In genomic region chr3:18232317-18232716, GRCh38 we compare ENCODE assay signal across 28 cellular contexts.
DNase-seq lines count a peak whose midpoint lies in the region; ATAC-seq, FAIRE-seq and TF ChIP-seq lines count a peak whose summit lies in the region.
"Had no signal": no experiment of that assay in that cellular context is flagged by ENCODE, and none has a peak within 500 bp of the region (broad histone marks: within the 10 kb centered on the region; RNA-seq: fewer than 3 reads in every experiment).

No MANE protein-coding gene starts in this region.

- dilution Hi-C loops in keratinocyte (cut with MboI; ENCODE audit: extremely low pct_ligation_motif_present, low sequenced_read_pairs) = no loop called here

- no peak for DNase-seq in RWPE2 (ENCODE audit: low spot score)
- peak; percentile 75 for DNase-seq in bronchial epithelial cell (ENCODE audit: low read depth)
- DNase-seq in keratinocyte (ENCODE audit: low read depth, low spot score) = no peak
- no peak for DNase-seq in NCI-H69 (lab: John Stamatoyannopoulos, UW)
- DNase-seq in left lobe of liver (ENCODE audit: low spot score) = no peak
- DNase-seq: 8988T; ACHN; BE2C; C1 segment of cervical spinal cord; CD4-positive, alpha-beta memory T cell; CD4-positive, CD25-positive, alpha-beta regulatory T cell; CD8-positive, alpha-beta memory T cell; COR-L47; DMS 273 treated with DMSO at 0.1 percent for 48 hours; DMS153; DMS53; DMS79; DND-41; EL; GDM1 had no signal

- peak; percentile 24; the same call in 1 of the 3 replicates for ATAC-seq in RWPE2 (ENCODE audit: low read depth)
- ATAC-seq in esophagus mucosa = peak; percentile 27
- no peak for ATAC-seq in GM21825 (IDR thresholded peaks at IDR 0.05; ENCODE audit: unreplicated experiment)
- no peak for ATAC-seq in left lobe of liver
- ATAC-seq: GM12878 had no signal

- no peaks in the 10 kb centered on the region for H3K9me1 ChIP-seq in keratinocyte (ENCODE audit: control insufficient read depth, extremely low read depth, insufficient read depth, low read length)

- FAIRE-seq in bronchial epithelial cell (lab: Jason Lieb, UNC) (no peak), keratinocyte (lab: Jason Lieb, UNC) (no peak)
- FAIRE-seq: A204.1, GM12878, GM12892, GM18507, GM19239 had no signal

- H3K9me3 ChIP-seq in RWPE2 (ENCODE audit: severe bottlenecking) = no peaks in the 10 kb centered on the region
- H3K9me3 ChIP-seq in keratinocyte (ENCODE audit: control insufficient read depth, low read depth, low read length) = no peaks in the 10 kb centered on the region
- H3K9me3 ChIP-seq: BE2C had no signal

- TF ChIP-seq CTCF in RWPE2 (IDR thresholded peaks at IDR 0.05; ENCODE audit: poor library complexity, severe bottlenecking) (no peak), bronchial epithelial cell (IDR thresholded peaks at IDR 0.05; ENCODE audit: insufficient read depth, low read length, severe bottlenecking) (no peak), keratinocyte (optimal IDR thresholded peaks at IDR 0.05 in 1 of 3, IDR thresholded peaks at IDR 0.05 in 1 of 3, conservative IDR thresholded peaks at IDR 0.05 in 1 of 3; ENCODE audit: extremely low read depth in 1 of 3, insufficient read depth in 2 of 3, low read length in 3 of 3) (no peak)

- H3K4me3 ChIP-seq in RWPE2 (ENCODE audit: severe bottlenecking) (no peak overlapping the region), bronchial epithelial cell (ENCODE audit: low read depth, low read length) (no peak overlapping the region), keratinocyte (ENCODE audit: control insufficient read depth in 2 of 3, extremely low read depth in 1 of 3, insufficient read depth in 2 of 3, low read depth in 1 of 3, low read length in 3 of 3) (no peak overlapping the region)
- H3K4me3 ChIP-seq: BLaER1, GM12878 had no signal

- H3K9ac ChIP-seq in keratinocyte (ENCODE audit: control insufficient read depth, extremely low read depth, insufficient read depth, low read length) = no peak overlapping the region
- H3K9ac ChIP-seq: BLaER1 had no signal

- H3K36me3 ChIP-seq in RWPE2 (ENCODE audit: low read depth) = no peaks in the 10 kb centered on the region
- H3K36me3 ChIP-seq in bronchial epithelial cell (ENCODE audit: control insufficient read depth, insufficient read depth, low read length) = no peaks in the 10 kb centered on the region
- H3K36me3 ChIP-seq in keratinocyte (ENCODE audit: control insufficient read depth in 2 of 2, extremely low read depth in 1 of 2, insufficient read depth in 2 of 2, low read length in 2 of 2) = no peaks in the 10 kb centered on the region
- H3K36me3 ChIP-seq: BE2C, BLaER1 had no signal

- H3K27ac ChIP-seq in RWPE2 (ENCODE audit: poor library complexity, severe bottlenecking) (no peak overlapping the region), keratinocyte (ENCODE audit: control insufficient read depth, insufficient read depth, low read length) (no peak overlapping the region)
- H3K27ac ChIP-seq: BLaER1 had no signal

- H3K4me1 ChIP-seq in RWPE2 (ENCODE audit: insufficient read depth, poor library complexity, severe bottlenecking) (peaks cover 16% of the 10 kb centered on the region), keratinocyte (ENCODE audit: control insufficient read depth, extremely low read depth, insufficient read depth, low read length) (peaks cover 25% of the 10 kb centered on the region)
- H3K4me1 ChIP-seq: BE2C had no signal

- peak overlapping the region; percentile 35 for H2AFZ ChIP-seq in keratinocyte (ENCODE audit: control insufficient read depth, low read length)

- H3K4me2 ChIP-seq in keratinocyte (ENCODE audit: control insufficient read depth, extremely low read depth, insufficient read depth, low read depth, low read length) = peak overlapping the region; percentile 34
- H3K4me2 ChIP-seq: BLaER1 had no signal

- H3K79me2 ChIP-seq in keratinocyte (ENCODE audit: control insufficient read depth, insufficient read depth, low read length) = no peaks in the 10 kb centered on the region

- H3K27me3 ChIP-seq in RWPE2 (ENCODE audit: insufficient read depth, poor library complexity, severe bottlenecking) = no peaks in the 10 kb centered on the region
- no peaks in the 10 kb centered on the region for H3K27me3 ChIP-seq in bronchial epithelial cell (ENCODE audit: control insufficient read depth, insufficient read depth, low read length)
- H3K27me3 ChIP-seq in keratinocyte (ENCODE audit: control insufficient read depth, extremely low read depth, insufficient read depth, low read length) = no peaks in the 10 kb centered on the region
- H3K27me3 ChIP-seq: BE2C, BLaER1 had no signal

- H4K20me1 ChIP-seq in keratinocyte (ENCODE audit: control insufficient read depth, extremely low read depth, insufficient read depth, low read length) = no peaks in the 10 kb centered on the region
- H4K20me1 ChIP-seq: BLaER1 had no signal

Comparison
In these comparisons a context has a peak if more than half of its experiments do, and no peak if none do; other contexts are left out.
1. ATAC-seq: peak in RWPE2 (single experiment) and esophagus mucosa (single experiment); none in GM21825 (single experiment) and left lobe of liver (single experiment).